In genomic region chr9:35728041-35728971, GRCh38 we compare ENCODE assay signal across 1 cellular context.
A peak's percentile ranks its signal among the peaks of the same experiment; 100 is the strongest.
TF ChIP-seq lines count a peak whose summit lies in the region.

No MANE protein-coding gene starts in this region.

TF ChIP-seq in GM12878, 131 proteins besides CTCF, POLR2A, EP300 and RAD21 (continues in another document):
- TF ChIP-seq IKZF1 (conservative IDR thresholded peaks at IDR 0.05) (peak; percentile 56), POLR2AphosphoS2 (IDR thresholded peaks at IDR 0.05; ENCODE audit: low read depth, low read length) (0 out of 2 replicates have a peak, but pooled peaks have one; percentile 51), POLR2AphosphoS5 (IDR thresholded peaks at IDR 0.05; ENCODE audit: low read length) (peak; percentile 96), STAT1 (conservative IDR thresholded peaks at IDR 0.05) (no peak), POU2F2 (IDR thresholded peaks at IDR 0.05; ENCODE audit: borderline replicate concordance, low read depth, low read length) (peak; percentile 70; the same call in 2 of the 3 replicates), IRF4 (IDR thresholded peaks at IDR 0.05; ENCODE audit: low read depth, low read length) (peak; percentile 48; the same call in 1 of the 2 replicates), MEF2B (IDR thresholded peaks at IDR 0.05; ENCODE audit: partially characterized antibody, poor library complexity, severe bottlenecking) (peak; percentile 93), BMI1 (IDR thresholded peaks at IDR 0.05; ENCODE audit: borderline replicate concordance) (no peak), CHD2 (IDR thresholded peaks at IDR 0.05; ENCODE audit: borderline replicate concordance, low read depth, low read length) (peak; percentile 75; the same call in 1 of the 2 replicates), MTA2 (IDR thresholded peaks at IDR 0.05; ENCODE audit: low read depth) (peak; percentile 37; the same call in 1 of the 2 replicates), KAT2A (conservative IDR thresholded peaks at IDR 0.05; ENCODE audit: control insufficient read depth, low read depth, low read length) (no peak), SMAD1 (IDR thresholded peaks at IDR 0.05; ENCODE audit: low read depth, partially characterized antibody) (no peak), GABPA (IDR thresholded peaks at IDR 0.05; ENCODE audit: low read depth) (no peak), TCF7 (IDR thresholded peaks at IDR 0.05; ENCODE audit: borderline replicate concordance) (peak; percentile 49), HDGF (IDR thresholded peaks at IDR 0.05) (peak; percentile 81; the same call in 1 of the 2 replicates), RAD51 (IDR thresholded peaks at IDR 0.05) (no peak), BACH1 (IDR thresholded peaks at IDR 0.05; ENCODE audit: borderline replicate concordance) (0 out of 2 replicates have a peak, but pooled peaks have one; percentile 23), ELK1 (IDR thresholded peaks at IDR 0.05; ENCODE audit: low read depth, low read length) (peak; percentile 82; the same call in 1 of the 2 replicates), IKZF2 (IDR thresholded peaks at IDR 0.05) (peak; percentile 29 to 48; a peak in 2 of 4 replicates), CBFB (IDR thresholded peaks at IDR 0.05; ENCODE audit: low read depth) (peak; percentile 78), SMAD5 (IDR thresholded peaks at IDR 0.05; ENCODE audit: low read depth) (peak; percentile 26; the same call in 1 of the 2 replicates), WRNIP1 (IDR thresholded peaks at IDR 0.05; ENCODE audit: borderline replicate concordance, low read depth, low read length) (peak; percentile 81; the same call in 1 of the 2 replicates), NFYA (IDR thresholded peaks at IDR 0.05; ENCODE audit: borderline replicate concordance, low read depth, low read length) (no peak), SIX5 (IDR thresholded peaks at IDR 0.05; ENCODE audit: low read depth, low read length, severe bottlenecking) (no peak), ZNF207 (IDR thresholded peaks at IDR 0.05; ENCODE audit: borderline replicate concordance) (0 out of 2 replicates have a peak, but pooled peaks have one; percentile 40), ZNF24 (IDR thresholded peaks at IDR 0.05) (no peak), RUNX3 (IDR thresholded peaks at IDR 0.05; ENCODE audit: low read length) (no peak), ATF7 (IDR thresholded peaks at IDR 0.05; ENCODE audit: low read depth) (peak; percentile 26; the same call in 1 of the 2 replicates), ESRRA (IDR thresholded peaks at IDR 0.05; ENCODE audit: low read length) (0 out of 2 replicates have a peak, but pooled peaks have one; percentile 2), ETV6 (conservative IDR thresholded peaks at IDR 0.05 in 1 of 2, IDR thresholded peaks at IDR 0.05 in 1 of 2; ENCODE audit: borderline replicate concordance in 1 of 2, low read depth in 1 of 2) (no peak), RCOR1 (conservative IDR thresholded peaks at IDR 0.05; ENCODE audit: low read depth, low read length) (0 out of 2 replicates have a peak, but pooled peaks have one; percentile 40), BCL11A (IDR thresholded peaks at IDR 0.05; ENCODE audit: low read depth, low read length) (peak; percentile 45; the same call in 1 of the 2 replicates), RFX5 (IDR thresholded peaks at IDR 0.05; ENCODE audit: low read depth, low read length) (no peak), HDAC6 (IDR thresholded peaks at IDR 0.05; ENCODE audit: unreplicated experiment) (no peak), TAF1 (IDR thresholded peaks at IDR 0.05; ENCODE audit: borderline replicate concordance, low read depth, low read length) (peak; percentile 65; the same call in 1 of the 2 replicates), EED (IDR thresholded peaks at IDR 0.05; ENCODE audit: low read depth) (peak; percentile 57), GATAD2B (conservative IDR thresholded peaks at IDR 0.05; ENCODE audit: low read depth) (peak; percentile 58), SMC3 (IDR thresholded peaks at IDR 0.05; ENCODE audit: borderline replicate concordance, low read length) (no peak), SIN3A (IDR thresholded peaks at IDR 0.05; ENCODE audit: low read depth, low read length) (no peak), CBX5 (IDR thresholded peaks at IDR 0.05; ENCODE audit: low read depth) (no peak), SP1 (IDR thresholded peaks at IDR 0.05; ENCODE audit: low read depth, low read length) (peak; percentile 77), PBX3 (IDR thresholded peaks at IDR 0.05; ENCODE audit: insufficient replicate concordance, low read depth, low read length) (peak; percentile 74), SUPT20H (IDR thresholded peaks at IDR 0.05; ENCODE audit: borderline replicate concordance, control insufficient read depth, low read depth, low read length) (no peak), SUZ12 (IDR thresholded peaks at IDR 0.05; ENCODE audit: unreplicated experiment) (no peak), MEF2A (IDR thresholded peaks at IDR 0.05; ENCODE audit: insufficient read depth, low read depth, low read length) (peak; percentile 91), SREBF1 (IDR thresholded peaks at IDR 0.05; ENCODE audit: low read length) (no peak), MLLT1 (IDR thresholded peaks at IDR 0.05) (peak; percentile 83), FOS (IDR thresholded peaks at IDR 0.05; ENCODE audit: borderline replicate concordance, extremely low read depth, insufficient read length) (no peak), SRF (IDR thresholded peaks at IDR 0.05; ENCODE audit: low read depth in 2 of 2, low read length in 2 of 2) (peak; percentile 92 to 98), TBL1XR1 (IDR thresholded peaks at IDR 0.05; ENCODE audit: low read depth, low read length) (peak; percentile 63; the same call in 1 of the 2 replicates), NBN (IDR thresholded peaks at IDR 0.05) (peak; percentile 85), NR2C1 (IDR thresholded peaks at IDR 0.05) (no peak), TCF3 (IDR thresholded peaks at IDR 0.05; ENCODE audit: borderline replicate concordance, insufficient read depth, low read depth, low read length) (no peak), CHD1 (IDR thresholded peaks at IDR 0.05; ENCODE audit: low read depth, low read length) (no peak)
- TF ChIP-seq, protein P1, sequence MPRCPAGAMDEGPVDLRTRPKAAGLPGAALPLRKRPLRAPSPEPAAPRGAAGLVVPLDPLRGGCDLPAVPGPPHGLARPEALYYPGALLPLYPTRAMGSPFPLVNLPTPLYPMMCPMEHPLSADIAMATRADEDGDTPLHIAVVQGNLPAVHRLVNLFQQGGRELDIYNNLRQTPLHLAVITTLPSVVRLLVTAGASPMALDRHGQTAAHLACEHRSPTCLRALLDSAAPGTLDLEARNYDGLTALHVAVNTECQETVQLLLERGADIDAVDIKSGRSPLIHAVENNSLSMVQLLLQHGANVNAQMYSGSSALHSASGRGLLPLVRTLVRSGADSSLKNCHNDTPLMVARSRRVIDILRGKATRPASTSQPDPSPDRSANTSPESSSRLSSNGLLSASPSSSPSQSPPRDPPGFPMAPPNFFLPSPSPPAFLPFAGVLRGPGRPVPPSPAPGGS (IDR thresholded peaks at IDR 0.05; ENCODE audit: borderline replicate concordance, insufficient read depth, low read depth, low read length, poor library complexity, severe bottlenecking) = peak; percentile 50
- TF ChIP-seq, protein P2, sequence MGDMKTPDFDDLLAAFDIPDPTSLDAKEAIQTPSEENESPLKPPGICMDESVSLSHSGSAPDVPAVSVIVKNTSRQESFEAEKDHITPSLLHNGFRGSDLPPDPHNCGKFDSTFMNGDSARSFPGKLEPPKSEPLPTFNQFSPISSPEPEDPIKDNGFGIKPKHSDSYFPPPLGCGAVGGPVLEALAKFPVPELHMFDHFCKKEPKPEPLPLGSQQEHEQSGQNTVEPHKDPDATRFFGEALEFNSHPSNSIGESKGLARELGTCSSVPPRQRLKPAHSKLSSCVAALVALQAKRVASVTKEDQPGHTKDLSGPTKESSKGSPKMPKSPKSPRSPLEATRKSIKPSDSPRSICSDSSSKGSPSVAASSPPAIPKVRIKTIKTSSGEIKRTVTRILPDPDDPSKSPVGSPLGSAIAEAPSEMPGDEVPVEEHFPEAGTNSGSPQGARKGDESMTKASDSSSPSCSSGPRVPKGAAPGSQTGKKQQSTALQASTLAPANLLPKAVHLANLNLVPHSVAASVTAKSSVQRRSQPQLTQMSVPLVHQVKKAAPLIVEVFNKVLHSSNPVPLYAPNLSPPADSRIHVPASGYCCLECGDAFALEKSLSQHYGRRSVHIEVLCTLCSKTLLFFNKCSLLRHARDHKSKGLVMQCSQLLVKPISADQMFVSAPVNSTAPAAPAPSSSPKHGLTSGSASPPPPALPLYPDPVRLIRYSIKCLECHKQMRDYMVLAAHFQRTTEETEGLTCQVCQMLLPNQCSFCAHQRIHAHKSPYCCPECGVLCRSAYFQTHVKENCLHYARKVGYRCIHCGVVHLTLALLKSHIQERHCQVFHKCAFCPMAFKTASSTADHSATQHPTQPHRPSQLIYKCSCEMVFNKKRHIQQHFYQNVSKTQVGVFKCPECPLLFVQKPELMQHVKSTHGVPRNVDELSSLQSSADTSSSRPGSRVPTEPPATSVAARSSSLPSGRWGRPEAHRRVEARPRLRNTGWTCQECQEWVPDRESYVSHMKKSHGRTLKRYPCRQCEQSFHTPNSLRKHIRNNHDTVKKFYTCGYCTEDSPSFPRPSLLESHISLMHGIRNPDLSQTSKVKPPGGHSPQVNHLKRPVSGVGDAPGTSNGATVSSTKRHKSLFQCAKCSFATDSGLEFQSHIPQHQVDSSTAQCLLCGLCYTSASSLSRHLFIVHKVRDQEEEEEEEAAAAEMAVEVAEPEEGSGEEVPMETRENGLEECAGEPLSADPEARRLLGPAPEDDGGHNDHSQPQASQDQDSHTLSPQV (IDR thresholded peaks at IDR 0.05) = no peak
- TF ChIP-seq, protein P3, sequence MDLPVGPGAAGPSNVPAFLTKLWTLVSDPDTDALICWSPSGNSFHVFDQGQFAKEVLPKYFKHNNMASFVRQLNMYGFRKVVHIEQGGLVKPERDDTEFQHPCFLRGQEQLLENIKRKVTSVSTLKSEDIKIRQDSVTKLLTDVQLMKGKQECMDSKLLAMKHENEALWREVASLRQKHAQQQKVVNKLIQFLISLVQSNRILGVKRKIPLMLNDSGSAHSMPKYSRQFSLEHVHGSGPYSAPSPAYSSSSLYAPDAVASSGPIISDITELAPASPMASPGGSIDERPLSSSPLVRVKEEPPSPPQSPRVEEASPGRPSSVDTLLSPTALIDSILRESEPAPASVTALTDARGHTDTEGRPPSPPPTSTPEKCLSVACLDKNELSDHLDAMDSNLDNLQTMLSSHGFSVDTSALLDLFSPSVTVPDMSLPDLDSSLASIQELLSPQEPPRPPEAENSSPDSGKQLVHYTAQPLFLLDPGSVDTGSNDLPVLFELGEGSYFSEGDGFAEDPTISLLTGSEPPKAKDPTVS (IDR thresholded peaks at IDR 0.05; ENCODE audit: low read depth, low read length) = no peak
- TF ChIP-seq, protein P4, sequence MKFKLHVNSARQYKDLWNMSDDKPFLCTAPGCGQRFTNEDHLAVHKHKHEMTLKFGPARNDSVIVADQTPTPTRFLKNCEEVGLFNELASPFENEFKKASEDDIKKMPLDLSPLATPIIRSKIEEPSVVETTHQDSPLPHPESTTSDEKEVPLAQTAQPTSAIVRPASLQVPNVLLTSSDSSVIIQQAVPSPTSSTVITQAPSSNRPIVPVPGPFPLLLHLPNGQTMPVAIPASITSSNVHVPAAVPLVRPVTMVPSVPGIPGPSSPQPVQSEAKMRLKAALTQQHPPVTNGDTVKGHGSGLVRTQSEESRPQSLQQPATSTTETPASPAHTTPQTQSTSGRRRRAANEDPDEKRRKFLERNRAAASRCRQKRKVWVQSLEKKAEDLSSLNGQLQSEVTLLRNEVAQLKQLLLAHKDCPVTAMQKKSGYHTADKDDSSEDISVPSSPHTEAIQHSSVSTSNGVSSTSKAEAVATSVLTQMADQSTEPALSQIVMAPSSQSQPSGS (IDR thresholded peaks at IDR 0.05; ENCODE audit: low read length) = no peak
